ENCODE assay signal across 18 cellular contexts in the genomic region with DNA sequence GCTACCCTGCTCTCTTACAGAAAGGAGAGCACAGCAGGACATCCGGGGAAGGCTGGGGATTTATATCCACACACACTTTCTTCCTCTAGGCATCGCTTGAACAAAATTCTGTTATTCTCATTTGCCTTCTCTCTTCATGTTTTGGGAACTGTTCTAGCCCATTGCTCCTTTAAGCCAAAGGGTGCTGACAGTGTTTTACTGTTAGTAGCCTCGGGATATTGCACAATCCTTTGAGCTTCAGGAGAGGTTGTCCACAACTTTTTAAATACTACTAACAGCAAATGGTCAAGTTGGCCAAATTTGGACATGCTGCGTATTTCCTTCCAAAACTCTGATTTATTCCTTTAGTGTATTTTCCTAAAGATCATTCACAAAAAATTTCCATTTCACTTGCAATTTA.
A peak's percentile ranks its signal among the peaks of the same experiment; 100 is the strongest.
DNase-seq lines count a peak whose midpoint lies in the region; ATAC-seq and TF ChIP-seq lines count a peak whose summit lies in the region.
"Had no signal": no experiment of that assay in that cellular context is flagged by ENCODE, and none has a peak within 500 bp of the region (broad histone marks: within the 10 kb centered on the region; RNA-seq: fewer than 3 reads in every experiment).

No MANE protein-coding gene starts in this region.

- ATAC-seq in heart right ventricle (peak in 5 of 8 donors; percentile 53 to 87 (median 74)), GM21529 (IDR thresholded peaks at IDR 0.05; ENCODE audit: unreplicated experiment) (no peak), GM19397 (IDR thresholded peaks at IDR 0.05; ENCODE audit: unreplicated experiment) (no peak)
- ATAC-seq: Panc1 had no signal

- no peak for TF ChIP-seq EP300 in transverse colon (IDR thresholded peaks at IDR 0.05; ENCODE audit: low read depth)

- WGBS in heart right ventricle, 2 donors: 70 to 77% methylated on average over 4 of the region's 4 CpGs
- 76 to 80% methylated on average over 4 of the region's 4 CpGs for WGBS in transverse colon (ENCODE audit: low coverage in 1 of 2), 2 donors

- H3K27ac ChIP-seq in heart right ventricle: peak overlapping the region in 1 of 10 donors; percentile 48
- H3K27ac ChIP-seq in transverse colon: no peak overlapping the region
- H3K27ac ChIP-seq: HL-60, SK-N-MC had no signal

- H3K27me3 ChIP-seq in heart right ventricle (no peaks in the 10 kb centered on the region), transverse colon (no peaks in the 10 kb centered on the region)

- H3K4me3 ChIP-seq in cardiac fibroblast (replicated peaks in 1 of 2; ENCODE audit: low read depth in 2 of 2, low read length in 2 of 2) (no peak overlapping the region), heart right ventricle (peak overlapping the region in 1 of 10 donors; percentile 0), transverse colon (no peak overlapping the region)
- H3K4me3 ChIP-seq: HAP-1, SK-N-MC had no signal

- no peak for TF ChIP-seq POLR2A in transverse colon (IDR thresholded peaks at IDR 0.05)

- DNase-seq in MV-4-11 (lab: John Stamatoyannopoulos, UW) (peak; percentile 23), cardiac fibroblast (ENCODE audit: low read depth in 2 of 2) (peak; percentile 5 to 29), heart right ventricle (no peak), renal cortical epithelial cell (ENCODE audit: low read depth) (peak; percentile 32), transverse colon (no peak)
- DNase-seq: AML-193, COR-L47, EL, NCI-H146, NCI-H2081 treated with DMSO at 0.1 percent for 48 hours, NCI-H510A, NCI-H774 had no signal

- H3K9me3 ChIP-seq in heart right ventricle (peaks cover 0 to 13% (median 0%) of the 10 kb centered on the region in 11 donors), transverse colon (no peaks in the 10 kb centered on the region)
- H3K9me3 ChIP-seq: HAP-1 had no signal

- intact Hi-C loops in heart right ventricle (cut with DNase I): no loop called here
- intact Hi-C loops in transverse colon (cut with DNase I; ENCODE audit: low total_unique reads): no loop called here

- TF ChIP-seq CTCF in cardiac fibroblast (IDR thresholded peaks at IDR 0.05; ENCODE audit: low read depth, low read length) (no peak), heart right ventricle (IDR thresholded peaks at IDR 0.05) (no peak), transverse colon (IDR thresholded peaks at IDR 0.05) (no peak)

- H3K4me1 ChIP-seq in heart right ventricle: no peaks in the 10 kb centered on the region
- H3K4me1 ChIP-seq in transverse colon: no peaks in the 10 kb centered on the region
- H3K4me1 ChIP-seq: HAP-1 had no signal

- H3K36me3 ChIP-seq in heart right ventricle (no peaks in the 10 kb centered on the region), transverse colon (no peaks in the 10 kb centered on the region)
- H3K36me3 ChIP-seq: HAP-1 had no signal

- in situ Hi-C loops in transverse colon (cut with MboI; ENCODE audit: low pct_ligation_motif_present in 1 of 4, low pct_unique_long_range_greater_than_20kb in 1 of 4, low sequenced_read_pairs in 3 of 4): no loop called here

Comparison
In these comparisons a context has a peak if more than half of its experiments do, and no peak if none do; other contexts are left out.
1. DNase-seq: peak in MV-4-11 (single experiment), cardiac fibroblast (2 of 2) and renal cortical epithelial cell (single experiment); none in heart right ventricle (0 of 2) and transverse colon (single experiment).
2. ATAC-seq: peak in heart right ventricle (5 of 8); none in GM21529 (single experiment) and GM19397 (single experiment).